Comparison of ENCODE assay signal across 19 cellular contexts in genomic region chr3:31508452-31509146, GRCh38.
"Had no signal": no experiment of that assay in that cellular context is flagged by ENCODE, and none has a peak within 500 bp of the region (broad histone marks: within the 10 kb centered on the region; RNA-seq: fewer than 3 reads in every experiment).

No MANE protein-coding gene starts in this region.

- H3K27ac Mint-ChIP-seq: nephron progenitor cell; stimulated activated naive B cell treated with anti-CD40 and anti-IgM and Interleukin-4, amounts not matched to agents 10 μg/mL and 1 μg/mL and 100 μg/mL, for 72 hours; type B pancreatic cell; WTC11 had no signal

- H3K4me1 ChIP-seq: psoas muscle had no signal

- H3K27ac ChIP-seq: coronary artery, psoas muscle, spleen had no signal

- H3K27me3 ChIP-seq: spleen had no signal

- H3K4me3 ChIP-seq: coronary artery, mucosa of descending colon, psoas muscle, spleen had no signal

- H3K27me3 Mint-ChIP-seq: type B pancreatic cell had no signal

- H3K9me3 ChIP-seq: mucosa of descending colon, psoas muscle, spleen had no signal

- H3K4me3 Mint-ChIP-seq: nephron progenitor cell; stimulated activated naive B cell treated with anti-CD40 and anti-IgM and Interleukin-4, amounts not matched to agents 10 μg/mL and 1 μg/mL and 100 μg/mL, for 72 hours; type B pancreatic cell; WTC11 had no signal

- H3K36me3 Mint-ChIP-seq: stimulated activated naive B cell treated with anti-CD40 and anti-IgM and Interleukin-4, amounts not matched to agents 10 μg/mL and 1 μg/mL and 100 μg/mL, for 72 hours; type B pancreatic cell; WTC11 had no signal

- H3K36me3 ChIP-seq: spleen had no signal

- ATAC-seq: left lobe of liver; psoas muscle; sciatic nerve; stimulated activated naive B cell treated with anti-CD40 and anti-IgM and Interleukin-4, amounts not matched to agents 10 μg/mL and 1 μg/mL and 100 μg/mL, for 72 hours; WTC11 had no signal

- DNase-seq: activated CD4-positive, alpha-beta T cell treated with anti-CD3 and anti-CD28 coated beads, Interleukin-2, amount 50 U/mL, for 48 hours; activated CD8-positive, alpha-beta memory T cell treated with anti-CD3 and anti-CD28 coated beads, Interleukin-2, amount 50 U/mL, for 48 hours; activated effector memory CD4-positive, alpha-beta T cell treated with Interleukin-2 at 50 U/mL for 16 hours; caudate nucleus; effector CD4-positive, alpha-beta T cell; foreskin melanocyte; head of caudate nucleus; mammary epithelial cell; mucosa of descending colon; nephron progenitor cell; psoas muscle; spleen; stimulated activated CD4-positive, alpha-beta T cell treated with anti-CD3 and anti-CD28 coated beads, Interleukin-1b, Interleukin-23, amount 100 ng/mL, for 48 hours; stimulated activated naive B cell treated with anti-CD40 and anti-IgM and Interleukin-4, amounts not matched to agents 10 μg/mL and 1 μg/mL and 100 μg/mL, for 72 hours had no signal
